In genomic region chr12:48998497-48999353, GRCh38 we compare ENCODE assay signal across 6 cellular contexts. TPM values are rescaled to one million over a fixed set of nuclear protein-coding genes. Genes with fewer than 3 reads are reported as not detected.
A peak's percentile ranks its signal among the peaks of the same experiment; 100 is the strongest.
DNase-seq lines count a peak whose midpoint lies in the region; ATAC-seq and TF ChIP-seq lines count a peak whose summit lies in the region.

No MANE protein-coding gene starts in this region.

- intact Hi-C loops in activated T-helper 1 cell treated with anti-CD3 and anti-CD28 coated beads, Interleukin-12 subunit alpha, Interleukin-12 subunit beta, Interleukin-2, Interleukin-4 antibody, amounts not matched to agents 30 ng/mL and 10 ng/mL and 1 ng/mL, durations not matched to agents 14 hours and 24 hours and 36 hours (cut with micrococcal nuclease): loop anchor here (1.0 to 5.0 kb wide), 4 partner anchors 20 to 344 kb away; partner anchors contain the start of gene PRKAG1

- H3K27me3 ChIP-seq in GM23248 (replicated peaks; ENCODE audit: insufficient read depth) (no peaks in the 10 kb centered on the region), lung (ENCODE audit: control insufficient read depth, insufficient read depth) (peaks cover 12% of the 10 kb centered on the region)

- ATAC-seq in lung (ENCODE audit: insufficient read depth, low FRiP score) (no peak), GM21360 (IDR thresholded peaks at IDR 0.05; ENCODE audit: unreplicated experiment) (no peak), HG03520 (IDR thresholded peaks at IDR 0.05; ENCODE audit: unreplicated experiment) (no peak)

- H3F3A ChIP-seq in GM23248 (ENCODE audit: insufficient read depth): 0 out of 2 replicates have a peak, but pooled peaks cover 5% of the 10 kb centered on the region

- TF ChIP-seq CTCF in lung (IDR thresholded peaks at IDR 0.05; ENCODE audit: control extremely low read depth, extremely low read depth): no peak

- H3K4me1 Mint-ChIP-seq in activated T-helper 1 cell treated with anti-CD3 and anti-CD28 coated beads, Interleukin-12 subunit alpha, Interleukin-12 subunit beta, Interleukin-2, Interleukin-4 antibody, amounts not matched to agents 30 ng/mL and 10 ng/mL and 1 ng/mL, durations not matched to agents 14 hours and 24 hours and 36 hours (ENCODE audit: low read depth): peaks cover 27% of the 10 kb centered on the region

- no peaks in the 10 kb centered on the region for H3K9me2 ChIP-seq in GM23248 (ENCODE audit: insufficient read depth)

- WGBS in GM23248 (ENCODE audit: low coverage in 1 of 2, low lambda C conversion rate in 2 of 2, missing lambda C conversion rate in 2 of 2), 2 experiments: 1 to 2% methylated on average over 38 to 48 of the region's 48 CpGs
- WGBS in lung, 2 donors: 1 to 3% methylated on average over 47 to 48 of the region's 48 CpGs

- H3K9me3 ChIP-seq in GM23248 (ENCODE audit: low read depth): no peaks in the 10 kb centered on the region
- peaks cover 0 to 15% of the 10 kb centered on the region in 2 donors for H3K9me3 ChIP-seq in lung (ENCODE audit: control insufficient read depth in 2 of 2, insufficient read depth in 1 of 2, low read length in 1 of 2)

- no peaks in the 10 kb centered on the region for H3K79me2 ChIP-seq in GM23248 (ENCODE audit: insufficient read depth)

- peaks cover 8% of the 10 kb centered on the region; the same call in 1 of the 2 replicates for H3K36me3 ChIP-seq in GM23248 (ENCODE audit: low read depth)
- peaks cover 18 to 23% of the 10 kb centered on the region in 2 donors for H3K36me3 ChIP-seq in lung (ENCODE audit: control insufficient read depth in 2 of 2, insufficient read depth in 2 of 2, low read length in 2 of 2)

- in situ Hi-C loops in ACHN (cut with HindIII; ENCODE audit: low pct_ligation_motif_present, low pct_unique_long_range_greater_than_20kb, low sequenced_read_pairs) (no loop called here), GM23248 (cut with MboI) (no loop called here)

- H4K20me1 ChIP-seq in GM23248 (ENCODE audit: insufficient read depth): no peaks in the 10 kb centered on the region

- H3K9me3 Mint-ChIP-seq in activated T-helper 1 cell treated with anti-CD3 and anti-CD28 coated beads, Interleukin-12 subunit alpha, Interleukin-12 subunit beta, Interleukin-2, Interleukin-4 antibody, amounts not matched to agents 30 ng/mL and 10 ng/mL and 1 ng/mL, durations not matched to agents 14 hours and 24 hours and 36 hours: no peaks in the 10 kb centered on the region

- H3K27ac ChIP-seq in GM23248: no peak overlapping the region
- no peak overlapping the region for H3K27ac ChIP-seq in lung (ENCODE audit: low read depth in 1 of 2, low read length in 1 of 2)

- peak overlapping the region; percentile 66 for H3K4me3 Mint-ChIP-seq in activated T-helper 1 cell treated with anti-CD3 and anti-CD28 coated beads, Interleukin-12 subunit alpha, Interleukin-12 subunit beta, Interleukin-2, Interleukin-4 antibody, amounts not matched to agents 30 ng/mL and 10 ng/mL and 1 ng/mL, durations not matched to agents 14 hours and 24 hours and 36 hours

- H3K27ac Mint-ChIP-seq in activated T-helper 1 cell treated with anti-CD3 and anti-CD28 coated beads, Interleukin-12 subunit alpha, Interleukin-12 subunit beta, Interleukin-2, Interleukin-4 antibody, amounts not matched to agents 30 ng/mL and 10 ng/mL and 1 ng/mL, durations not matched to agents 14 hours and 24 hours and 36 hours: no peak overlapping the region

- peaks cover 40% of the 10 kb centered on the region for H3K27me3 Mint-ChIP-seq in activated T-helper 1 cell treated with anti-CD3 and anti-CD28 coated beads, Interleukin-12 subunit alpha, Interleukin-12 subunit beta, Interleukin-2, Interleukin-4 antibody, amounts not matched to agents 30 ng/mL and 10 ng/mL and 1 ng/mL, durations not matched to agents 14 hours and 24 hours and 36 hours (ENCODE audit: insufficient read depth)

- H3K4me1 ChIP-seq in GM23248 (ENCODE audit: insufficient read depth) (peaks cover 12% of the 10 kb centered on the region), lung (ENCODE audit: control insufficient read depth in 2 of 2, insufficient read depth in 2 of 2, low read length in 2 of 2) (peaks cover 2 to 18% of the 10 kb centered on the region in 2 donors)

- DNase-seq in ACHN (peak; percentile 12), GM23248 (peak; percentile 65), lung (ENCODE audit: low spot score) (no peak)
- DNase-seq in activated T-helper 1 cell treated with anti-CD3 and anti-CD28 coated beads, Interleukin-12 subunit alpha, Interleukin-12 subunit beta, Interleukin-2, Interleukin-4 antibody, amounts not matched to agents 30 ng/mL and 10 ng/mL and 1 ng/mL, durations not matched to agents 14 hours and 24 hours and 36 hours (ENCODE audit: low spot score): no peak

- peak overlapping the region; percentile 41 for H2AFZ ChIP-seq in GM23248

- peak overlapping the region; percentile 19; the same call in 1 of the 2 replicates for H3K9ac ChIP-seq in GM23248

- H3K36me3 Mint-ChIP-seq in activated T-helper 1 cell treated with anti-CD3 and anti-CD28 coated beads, Interleukin-12 subunit alpha, Interleukin-12 subunit beta, Interleukin-2, Interleukin-4 antibody, amounts not matched to agents 30 ng/mL and 10 ng/mL and 1 ng/mL, durations not matched to agents 14 hours and 24 hours and 36 hours (ENCODE audit: low read depth): peaks cover 29% of the 10 kb centered on the region

- H3K4me3 ChIP-seq in GM23248 (peak overlapping the region; percentile 60), lung (peak overlapping the region; percentile 10)

- H3K4me2 ChIP-seq in GM23248 (ENCODE audit: unreplicated experiment): peak overlapping the region; percentile 53

RNA-seq across cellular contexts. Expression of gene DDN, which starts 0.5 kb away (rescaled TPM):
- total RNA-seq in GM23248 (2014; rRNA removed; shearing (Covaris generic)): 0.13 TPM in 1 of 2 replicates, not detected in the other
- polyA plus RNA-seq in GM23248 (2016; fragmentation: Nextera tagmentation; extraction: Ambion mirVana): 0.06 TPM in 1 of 2 replicates, not detected in the other
- 0.78 and 1.1 TPM in 2 replicates for total RNA-seq in activated T-helper 1 cell treated with anti-CD3 and anti-CD28 coated beads, Interleukin-12 subunit alpha, Interleukin-12 subunit beta, Interleukin-2, Interleukin-4 antibody, amounts not matched to agents 30 ng/mL and 10 ng/mL and 1 ng/mL, durations not matched to agents 14 hours and 24 hours and 36 hours
- total RNA-seq in lung: under 1 TPM; 0.11 to 0.12 TPM
- under 1 TPM; 0.04 to 0.07 TPM for polyA plus RNA-seq in lung

RNA-seq across cellular contexts. Expression of gene PRKAG1, which starts 19.9 kb away (rescaled TPM):
- 86.1 and 91.3 TPM in 2 replicates for total RNA-seq in GM23248 (2014; rRNA removed; shearing (Covaris generic))
- polyA plus RNA-seq in GM23248 (2016; fragmentation: Nextera tagmentation; extraction: Ambion mirVana) (62.5 and 66.8 TPM in 2 replicates), lung (10 to 100 TPM; 45.7 to 54.5 TPM)
- total RNA-seq in activated T-helper 1 cell treated with anti-CD3 and anti-CD28 coated beads, Interleukin-12 subunit alpha, Interleukin-12 subunit beta, Interleukin-2, Interleukin-4 antibody, amounts not matched to agents 30 ng/mL and 10 ng/mL and 1 ng/mL, durations not matched to agents 14 hours and 24 hours and 36 hours: 85.0 and 85.1 TPM in 2 replicates
- total RNA-seq in lung: 10 to 100 TPM; 33.1 to 53.6 TPM

RNA-seq across cellular contexts. Expression of gene WNT1, which starts 20.6 kb away (rescaled TPM):
- not detected in 2 replicates for total RNA-seq in GM23248 (2014; rRNA removed; shearing (Covaris generic))
- not detected in 2 replicates for polyA plus RNA-seq in GM23248 (2016; fragmentation: Nextera tagmentation; extraction: Ambion mirVana)
- total RNA-seq in activated T-helper 1 cell treated with anti-CD3 and anti-CD28 coated beads, Interleukin-12 subunit alpha, Interleukin-12 subunit beta, Interleukin-2, Interleukin-4 antibody, amounts not matched to agents 30 ng/mL and 10 ng/mL and 1 ng/mL, durations not matched to agents 14 hours and 24 hours and 36 hours: 0.21 and 0.24 TPM in 2 replicates
- under 1 TPM; 0.15 to 0.20 TPM for total RNA-seq in lung
- under 1 TPM in 1 of 2 donors, not detected in 1; 0.09 TPM for polyA plus RNA-seq in lung

RNA-seq across cellular contexts. Expression of gene WNT10B, which starts 27.2 kb away (rescaled TPM):
- total RNA-seq in GM23248 (2014; rRNA removed; shearing (Covaris generic)): 0.32 TPM in 1 of 2 replicates, not detected in the other
- polyA plus RNA-seq in GM23248 (2016; fragmentation: Nextera tagmentation; extraction: Ambion mirVana): 0.29 and 0.61 TPM in 2 replicates
- total RNA-seq in activated T-helper 1 cell treated with anti-CD3 and anti-CD28 coated beads, Interleukin-12 subunit alpha, Interleukin-12 subunit beta, Interleukin-2, Interleukin-4 antibody, amounts not matched to agents 30 ng/mL and 10 ng/mL and 1 ng/mL, durations not matched to agents 14 hours and 24 hours and 36 hours: 0.13 and 0.37 TPM in 2 replicates
- total RNA-seq in lung: under 1 TPM in 1 of 2 donors, not detected in 1; 0.43 TPM
- polyA plus RNA-seq in lung: under 1 TPM; 0.24 to 0.35 TPM

RNA-seq across cellular contexts. Expression of gene ARF3, which starts 41.4 kb away (rescaled TPM):
- 55.3 and 87.7 TPM in 2 replicates for total RNA-seq in GM23248 (2014; rRNA removed; shearing (Covaris generic))
- polyA plus RNA-seq in GM23248 (2016; fragmentation: Nextera tagmentation; extraction: Ambion mirVana) (65.0 and 71.7 TPM in 2 replicates), lung (100 to 1,000 TPM; 104 to 118 TPM)
- 116 and 117 TPM in 2 replicates for total RNA-seq in activated T-helper 1 cell treated with anti-CD3 and anti-CD28 coated beads, Interleukin-12 subunit alpha, Interleukin-12 subunit beta, Interleukin-2, Interleukin-4 antibody, amounts not matched to agents 30 ng/mL and 10 ng/mL and 1 ng/mL, durations not matched to agents 14 hours and 24 hours and 36 hours
- 100 to 1,000 TPM in 1 of 2 donors, 10 to 100 TPM in 1; 37.9 to 194 TPM for total RNA-seq in lung

Comparison
In these comparisons a context has a peak if more than half of its experiments do, and no peak if none do; other contexts are left out.
1. DNase-seq: peak in ACHN (single experiment) and GM23248 (single experiment); none in activated T-helper 1 cell treated with anti-CD3 and anti-CD28 coated beads, Interleukin-12 subunit alpha, Interleukin-12 subunit beta, Interleukin-2, Interleukin-4 antibody, amounts not matched to agents 30 ng/mL and 10 ng/mL and 1 ng/mL, durations not matched to agents 14 hours and 24 hours and 36 hours (single experiment) and lung (single experiment).